ENCODE assay signal across 11 cellular contexts in genomic region chr22:23163665-23164064, GRCh38. TPM values are rescaled to one million over a fixed set of nuclear protein-coding genes. Genes with fewer than 3 reads are reported as not detected.
DNase-seq lines count a peak whose midpoint lies in the region; ATAC-seq and TF ChIP-seq lines count a peak whose summit lies in the region.
"Had no signal": no experiment of that assay in that cellular context is flagged by ENCODE, and none has a peak within 500 bp of the region (broad histone marks: within the 10 kb centered on the region; RNA-seq: fewer than 3 reads in every experiment).

No MANE protein-coding gene starts in this region.

- no peaks in the 10 kb centered on the region for H3K9me3 ChIP-seq in uterus
- H3K9me3 ChIP-seq: esophagus squamous epithelium had no signal

- no peaks in the 10 kb centered on the region for H3K27me3 ChIP-seq in uterus
- H3K27me3 ChIP-seq: esophagus squamous epithelium had no signal

- H3K9me3 Mint-ChIP-seq in activated naive CD4-positive, alpha-beta T cell treated with anti-CD3 and anti-CD28 coated beads, Interleukin-2, amount 10 ng/mL, durations not matched to agents 7 days and 5 days = no peaks in the 10 kb centered on the region
- H3K9me3 Mint-ChIP-seq in activated naive CD4-positive, alpha-beta T cell treated with anti-CD3 and anti-CD28 coated beads for 36 hours = no peaks in the 10 kb centered on the region

- no peak for TF ChIP-seq CTCF in uterus (IDR thresholded peaks at IDR 0.05)

- H3K27ac Mint-ChIP-seq in activated naive CD4-positive, alpha-beta T cell treated with anti-CD3 and anti-CD28 coated beads, Interleukin-2, amount 10 ng/mL, durations not matched to agents 7 days and 5 days = peak overlapping the region; percentile 28
- no peak overlapping the region for H3K27ac Mint-ChIP-seq in activated naive CD4-positive, alpha-beta T cell treated with anti-CD3 and anti-CD28 coated beads for 36 hours

- peak overlapping the region in 1 of 2 donors; percentile 36 for H3K27ac ChIP-seq in uterus

- peaks cover 10% of the 10 kb centered on the region for H3K27me3 Mint-ChIP-seq in activated naive CD4-positive, alpha-beta T cell treated with anti-CD3 and anti-CD28 coated beads, Interleukin-2, amount 10 ng/mL, durations not matched to agents 7 days and 5 days
- H3K27me3 Mint-ChIP-seq in activated naive CD4-positive, alpha-beta T cell treated with anti-CD3 and anti-CD28 coated beads for 36 hours (ENCODE audit: low read depth) = no peaks in the 10 kb centered on the region

- ATAC-seq in left lobe of liver = peak; percentile 74

- intact Hi-C loops in activated naive CD4-positive, alpha-beta T cell treated with anti-CD3 and anti-CD28 coated beads for 36 hours (cut with micrococcal nuclease) = no loop called here
- intact Hi-C loops in uterus (cut with DNase I; ENCODE audit: low total_unique reads) = loop anchor here (10.0 kb wide), 1 partner anchor 231 kb away; no protein-coding TSS in a partner anchor

- no peak overlapping the region for H3K4me3 ChIP-seq in uterus
- H3K4me3 ChIP-seq: esophagus squamous epithelium had no signal

- no peaks in the 10 kb centered on the region for H3K36me3 Mint-ChIP-seq in activated naive CD4-positive, alpha-beta T cell treated with anti-CD3 and anti-CD28 coated beads, Interleukin-2, amount 10 ng/mL, durations not matched to agents 7 days and 5 days
- no peaks in the 10 kb centered on the region for H3K36me3 Mint-ChIP-seq in activated naive CD4-positive, alpha-beta T cell treated with anti-CD3 and anti-CD28 coated beads for 36 hours (ENCODE audit: low read depth)

- no peaks in the 10 kb centered on the region for H3K4me1 ChIP-seq in uterus

- H3K4me1 Mint-ChIP-seq in activated naive CD4-positive, alpha-beta T cell treated with anti-CD3 and anti-CD28 coated beads, Interleukin-2, amount 10 ng/mL, durations not matched to agents 7 days and 5 days = no peaks in the 10 kb centered on the region
- no peaks in the 10 kb centered on the region for H3K4me1 Mint-ChIP-seq in activated naive CD4-positive, alpha-beta T cell treated with anti-CD3 and anti-CD28 coated beads for 36 hours (ENCODE audit: low read depth)

- no peaks in the 10 kb centered on the region for H3K36me3 ChIP-seq in uterus
- H3K36me3 ChIP-seq: esophagus squamous epithelium had no signal

- TF ChIP-seq POLR2A in uterus (IDR thresholded peaks at IDR 0.05) = no peak

- DNase-seq in activated naive CD4-positive, alpha-beta T cell treated with anti-CD3 and anti-CD28 coated beads, Interleukin-2, amount 10 ng/mL, durations not matched to agents 7 days and 5 days = no peak
- DNase-seq in activated naive CD4-positive, alpha-beta T cell treated with anti-CD3 and anti-CD28 coated beads for 36 hours = no peak
- DNase-seq in left lobe of liver (ENCODE audit: low spot score) = peak; percentile 85
- peak; percentile 46 to 51 for DNase-seq in uterus
- DNase-seq in DMS153 (lab: John Stamatoyannopoulos, UW) = no peak
- no peak for DNase-seq in GM19240 (ENCODE audit: insufficient read length, low spot score)
- DNase-seq: 8988T, esophagus squamous epithelium, kidney glomerular epithelial cell had no signal

- no peak overlapping the region for H3K4me3 Mint-ChIP-seq in activated naive CD4-positive, alpha-beta T cell treated with anti-CD3 and anti-CD28 coated beads, Interleukin-2, amount 10 ng/mL, durations not matched to agents 7 days and 5 days
- H3K4me3 Mint-ChIP-seq in activated naive CD4-positive, alpha-beta T cell treated with anti-CD3 and anti-CD28 coated beads for 36 hours = no peak overlapping the region

- CTCF ChIA-PET in activated naive CD4-positive, alpha-beta T cell treated with anti-CD3 and anti-CD28 coated beads, Interleukin-2, amount 10 ng/mL, durations not matched to agents 7 days and 5 days (lab: Charles Lee) = interaction anchor here (0.6 to 1.0 kb wide), 3 partner anchors 9 to 127 kb away, joined by 3 read pairs; no protein-coding TSS in a partner anchor
- CTCF ChIA-PET in activated naive CD4-positive, alpha-beta T cell treated with anti-CD3 and anti-CD28 coated beads for 36 hours (lab: Charles Lee) = interaction anchor here (0.5 to 2.7 kb wide), 4 partner anchors 43 to 426 kb away, joined by 3 to 11 read pairs (median 5); no protein-coding TSS in a partner anchor

RNA-seq across cellular contexts. Expression of gene BCR, which starts 16.6 kb away (rescaled TPM):
- total RNA-seq in activated naive CD4-positive, alpha-beta T cell treated with anti-CD3 and anti-CD28 coated beads for 36 hours = 10 to 100 TPM; 62.3 to 63.3 TPM
- total RNA-seq in left lobe of liver = 29.7 TPM
- total RNA-seq in uterus = 10 to 100 TPM; 10.6 to 93.3 (median 28.3) TPM

RNA-seq across cellular contexts. Expression of gene RAB36, which starts 18.4 kb away (rescaled TPM):
- not detected for total RNA-seq in activated naive CD4-positive, alpha-beta T cell treated with anti-CD3 and anti-CD28 coated beads for 36 hours
- 0.38 TPM for total RNA-seq in left lobe of liver
- total RNA-seq in uterus = 10 to 100 TPM in 3 of 4 donors, 1 to 10 TPM in 1; 8.8 to 28.7 (median 14.7) TPM

RNA-seq across cellular contexts. Expression of gene RSPH14, which starts 21.9 kb away (rescaled TPM):
- under 1 TPM; 0.33 to 0.35 TPM for total RNA-seq in activated naive CD4-positive, alpha-beta T cell treated with anti-CD3 and anti-CD28 coated beads for 36 hours
- total RNA-seq in left lobe of liver (0.18 TPM), uterus (1 to 10 TPM in 2 of 4 donors, not detected in 2; 1.9 to 3.1 TPM)
- total RNA-seq: Daoy, esophagus squamous epithelium, LHCN-M2 had no signal

Comparison
In these comparisons a context has a peak if more than half of its experiments do, and no peak if none do; other contexts are left out.
1. DNase-seq: peak in left lobe of liver (single experiment) and uterus (2 of 2); none in activated naive CD4-positive, alpha-beta T cell treated with anti-CD3 and anti-CD28 coated beads, Interleukin-2, amount 10 ng/mL, durations not matched to agents 7 days and 5 days (single experiment), activated naive CD4-positive, alpha-beta T cell treated with anti-CD3 and anti-CD28 coated beads for 36 hours (single experiment), DMS153 (single experiment) and GM19240 (single experiment).